In genomic region chr11:57905439-57905838, GRCh38 we compare ENCODE assay signal across 2 cellular contexts.
TF ChIP-seq lines count a peak whose summit lies in the region.

No MANE protein-coding gene starts in this region.

TF ChIP-seq in HEK293, 187 proteins besides CTCF, POLR2A, EP300 and RAD21 (continued from another document):
- TF ChIP-seq ZNF704 (tag by site-specific recombination; IDR thresholded peaks at IDR 0.05) (no peak), ZSCAN23 (tag by site-specific recombination; IDR thresholded peaks at IDR 0.05) (no peak), ZNF112 (tag by site-specific recombination; IDR thresholded peaks at IDR 0.05) (no peak), ZNF248 (tag by site-specific recombination; IDR thresholded peaks at IDR 0.05) (no peak), ZNF350 (tag by site-specific recombination; IDR thresholded peaks at IDR 0.05) (no peak)

TF ChIP-seq in GM23338, 12 proteins besides CTCF, POLR2A, EP300 and RAD21 (continued from another document):
- TF ChIP-seq NANOG (IDR thresholded peaks at IDR 0.05; ENCODE audit: borderline replicate concordance): no peak
- TF ChIP-seq POLR2AphosphoS5 (IDR thresholded peaks at IDR 0.05; ENCODE audit: low read depth): no peak
- TF ChIP-seq CREB1 (CRISPR knock-in tag; IDR thresholded peaks at IDR 0.05; ENCODE audit: low read depth): no peak
- TF ChIP-seq EZH2phosphoT487 (IDR thresholded peaks at IDR 0.05; ENCODE audit: unreplicated experiment): no peak
- no peak for TF ChIP-seq ZNF331 (CRISPR knock-in tag; IDR thresholded peaks at IDR 0.05; ENCODE audit: low read depth)
- TF ChIP-seq ZNF462 (CRISPR knock-in tag; IDR thresholded peaks at IDR 0.05): no peak
- TF ChIP-seq JUNB (IDR thresholded peaks at IDR 0.05; ENCODE audit: unreplicated experiment): no peak
- no peak for TF ChIP-seq ETS1 (IDR thresholded peaks at IDR 0.05)
- TF ChIP-seq REST (IDR thresholded peaks at IDR 0.05; ENCODE audit: unreplicated experiment): no peak
